Comparison of ENCODE assay signal across 24 cellular contexts in the genomic region with DNA sequence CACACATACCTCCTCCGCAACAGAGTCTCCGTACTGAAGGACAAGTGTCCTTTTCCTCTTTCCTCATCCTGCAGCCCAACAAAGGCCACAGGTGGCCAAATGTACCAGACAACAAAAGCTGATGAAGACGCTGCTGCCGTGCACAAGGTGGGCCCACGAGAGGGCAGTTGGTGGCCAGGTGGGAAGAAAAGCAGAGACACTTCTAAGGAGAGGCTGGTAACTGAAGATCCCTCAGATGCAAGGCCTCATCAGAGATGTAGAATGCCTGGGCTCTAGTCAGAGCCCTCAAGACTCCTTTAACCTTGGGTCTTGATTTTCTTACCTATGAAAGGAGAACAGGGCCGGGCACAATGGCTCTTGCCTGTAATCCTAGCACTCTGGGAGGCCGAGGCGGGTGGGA.
"Had no signal": no experiment of that assay in that cellular context is flagged by ENCODE, and none has a peak within 500 bp of the region (broad histone marks: within the 10 kb centered on the region; RNA-seq: fewer than 3 reads in every experiment).

No MANE protein-coding gene starts in this region.

- H3K36me3 ChIP-seq: gastroesophageal sphincter, heart left ventricle, left lung, neural progenitor cell, sigmoid colon, thoracic aorta, tibial nerve, vagina had no signal

- H3K27ac ChIP-seq: epithelial cell of prostate, foreskin keratinocyte, gastroesophageal sphincter, heart left ventricle, hepatocyte, left lung, neural progenitor cell, sigmoid colon, thoracic aorta, tibial nerve, vagina had no signal

- H3K9me3 ChIP-seq: gastroesophageal sphincter, heart left ventricle, left lung, psoas muscle, sigmoid colon, thoracic aorta, tibial nerve, vagina had no signal

- ATAC-seq: esophagus mucosa; foreskin keratinocyte; gastroesophageal sphincter; heart left ventricle; left lung; naive thymus-derived CD4-positive, alpha-beta T cell; psoas muscle; stimulated activated memory B cell treated with anti-CD40 and anti-IgM and Interleukin-4, amounts not matched to agents 10 μg/mL and 1 μg/mL and 100 μg/mL, for 72 hours; stimulated activated naive CD8-positive, alpha-beta T cell treated with anti-CD3 and anti-CD28 coated beads, Interleukin-15, Interleukin-2, amounts not matched to agents 100 U/mL and 50 U/mL, for 24 hours had no signal

- DNase-seq: dorsolateral prefrontal cortex; effector CD4-positive, alpha-beta T cell; foreskin keratinocyte; kidney; left lung; mesenchymal stem cell; midbrain; naive thymus-derived CD4-positive, alpha-beta T cell; psoas muscle; right cardiac atrium; sigmoid colon; stimulated activated CD4-positive, alpha-beta T cell treated with anti-CD3 and anti-CD28 coated beads, Interleukin-4, amount 100 ng/mL, for 4 hours; stimulated activated naive CD8-positive, alpha-beta T cell treated with anti-CD3 and anti-CD28 coated beads, Interleukin-15, Interleukin-2, amounts not matched to agents 100 U/mL and 50 U/mL, for 24 hours; substantia nigra had no signal

- H3K27me3 ChIP-seq: dorsolateral prefrontal cortex, gastroesophageal sphincter, left lung, sigmoid colon, tibial nerve, vagina had no signal

- H3K4me1 ChIP-seq: foreskin keratinocyte, neural progenitor cell, vagina had no signal

- H3K4me3 ChIP-seq: dorsolateral prefrontal cortex, gastroesophageal sphincter, heart left ventricle, hepatocyte, left lung, neural progenitor cell, psoas muscle, sigmoid colon, thoracic aorta, tibial nerve, vagina had no signal
